ENCODE assay signal across 10 cellular contexts in the genomic region with DNA sequence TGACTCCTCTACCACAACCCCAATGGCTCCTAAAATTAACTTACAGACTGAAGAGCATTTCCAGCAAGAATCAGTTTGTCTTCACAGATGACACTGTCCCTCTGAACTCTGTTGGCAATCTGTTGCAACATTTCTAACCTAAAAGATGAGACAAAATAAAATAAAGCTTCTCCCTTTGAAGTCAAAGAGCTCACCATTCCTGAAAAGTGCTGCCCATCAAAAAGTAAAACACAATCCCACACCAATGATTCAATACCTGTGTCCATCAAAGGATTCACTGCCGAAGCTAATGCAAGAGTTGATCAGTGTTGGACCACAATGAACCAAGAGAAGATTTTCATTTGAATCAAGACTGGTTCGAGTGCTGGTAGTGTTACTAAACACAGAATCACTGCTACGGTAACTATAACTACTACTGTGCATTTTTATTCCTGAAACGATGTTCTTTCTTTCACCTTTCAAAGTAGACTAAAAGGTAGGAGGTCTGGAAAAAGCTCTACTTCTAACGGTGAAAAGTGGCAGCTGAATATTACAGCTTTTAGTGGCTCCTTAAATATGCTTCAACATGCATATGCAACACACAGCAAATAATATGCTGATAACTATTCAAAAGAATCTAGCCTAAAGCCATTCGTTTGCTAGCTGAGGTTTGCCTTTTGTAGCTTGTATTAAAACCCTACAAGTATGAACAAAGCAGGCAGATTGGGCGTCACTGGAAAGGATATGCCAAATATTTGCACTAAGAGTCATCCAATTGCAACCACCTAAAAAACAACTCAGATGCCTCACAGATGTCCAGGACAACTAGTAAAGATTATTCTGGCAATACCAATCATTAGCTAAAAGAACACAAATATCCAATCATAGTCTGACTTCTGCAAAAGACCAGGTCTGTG. TPM values are rescaled to one million over a fixed set of nuclear protein-coding genes. Genes with fewer than 3 reads are reported as not detected.
DNase-seq lines count a peak whose midpoint lies in the region; ATAC-seq, FAIRE-seq and TF ChIP-seq lines count a peak whose summit lies in the region.
"Had no signal": no experiment of that assay in that cellular context is flagged by ENCODE, and none has a peak within 500 bp of the region (broad histone marks: within the 10 kb centered on the region; RNA-seq: fewer than 3 reads in every experiment).

A gene (minus strand): TSS at position 524 of the 896 bp plus-strand sequence.

- TF ChIP-seq CTCF in A673 (conservative IDR thresholded peaks at IDR 0.05; ENCODE audit: low read depth, low read length): no peak

- DNase-seq in A673 (ENCODE audit: low spot score): peak; percentile 24
- peak; percentile 41 to 58 for DNase-seq in NCI-H446 (lab: John Stamatoyannopoulos, UW)
- DNase-seq in NK-92 treated with Interleukin-12 subunit alpha and Interleukin-12 subunit beta, amount 100 ng/mL, for 24 hours (lab: John Stamatoyannopoulos, UW): no peak
- no peak for DNase-seq in RCC 7860 (ENCODE audit: low spot score)
- no peak for DNase-seq in NCI-H2227 (lab: John Stamatoyannopoulos, UW; ENCODE audit: unreplicated experiment)

- intact Hi-C loops in A673 (cut with micrococcal nuclease; ENCODE audit: unreplicated experiment): no loop called here

- no TSS peak for BruUV-seq in A673 (replicated peaks; lab: Mats Ljungman, UMichigan)

- POLR2A ChIA-PET in A673 (lab: Charles Lee; ENCODE audit: low non-redundant PET): interaction anchor here (0.6 kb wide), 1 partner anchor 625 kb away, joined by 3 read pairs; no protein-coding TSS in a partner anchor

- no peaks in the 10 kb centered on the region for H3K27me3 ChIP-seq in A673 (replicated peaks; ENCODE audit: insufficient read depth, low read depth, low read length, poor library complexity)
- no peaks in the 10 kb centered on the region for H3K27me3 ChIP-seq in mononuclear cell (ENCODE audit: insufficient read depth, low read length)

- H3K4me3 ChIP-seq in A673 (ENCODE audit: low read depth, low read length, poor library complexity, severe bottlenecking): no peak within 1 kb of the TSS
- H3K4me3 ChIP-seq in mononuclear cell (ENCODE audit: low read length): no peak within 1 kb of the TSS

- H3K36me3 ChIP-seq in A673 (ENCODE audit: insufficient read depth, low read length, poor library complexity, severe bottlenecking): no peaks in the 10 kb centered on the region

- H3K27ac ChIP-seq in A673 (ENCODE audit: low read depth, low read length, poor library complexity, severe bottlenecking): no peak within 1 kb of the TSS

- H3K4me1 ChIP-seq in A673 (ENCODE audit: insufficient read depth, low read length, poor library complexity, severe bottlenecking) (peaks cover 14% of the 10 kb centered on the region), mononuclear cell (ENCODE audit: insufficient read depth, low read length) (no peaks in the 10 kb centered on the region)

- no peak for FAIRE-seq in RCC 7860 (lab: Jason Lieb, UNC)
- FAIRE-seq: G401.6 had no signal

- H3K9me3 ChIP-seq in A673 (ENCODE audit: low read depth, low read length, poor library complexity, severe bottlenecking): no peaks in the 10 kb centered on the region
- H3K9me3 ChIP-seq in mononuclear cell (ENCODE audit: low read depth, low read length): no peaks in the 10 kb centered on the region

- CTCF ChIA-PET in A673 (lab: Charles Lee): no interaction called here

- ATAC-seq in GM21717 (IDR thresholded peaks at IDR 0.05; ENCODE audit: unreplicated experiment): no peak
- ATAC-seq: activated naive CD4-positive, alpha-beta T cell treated with anti-CD3 and anti-CD28 coated beads, Interleukin-2, amount 50 U/mL, for 72 hours had no signal

- in situ Hi-C loops in endometrial microvascular endothelial cells (cut with HindIII; ENCODE audit: inconsistent ontology term, low pct_unique_long_range_greater_than_20kb, low sequenced_read_pairs): no loop called here

RNA-seq across cellular contexts. Expression of the gene that starts here (rescaled TPM):
- total RNA-seq in A673 (2021) (71.8 and 73.2 TPM in 2 replicates), endometrial microvascular endothelial cells (ENCODE audit: inconsistent ontology term) (119 TPM), mononuclear cell (19.2 TPM)

Comparison
In these comparisons a context has a peak if more than half of its experiments do, and no peak if none do; other contexts are left out.
1. DNase-seq: peak in A673 (single experiment) and NCI-H446 (2 of 2); none in NK-92 treated with Interleukin-12 subunit alpha and Interleukin-12 subunit beta, amount 100 ng/mL, for 24 hours (single experiment), RCC 7860 (single experiment) and NCI-H2227 (single experiment).